8 cellular contexts compared by ENCODE assay signal in the genomic region with DNA sequence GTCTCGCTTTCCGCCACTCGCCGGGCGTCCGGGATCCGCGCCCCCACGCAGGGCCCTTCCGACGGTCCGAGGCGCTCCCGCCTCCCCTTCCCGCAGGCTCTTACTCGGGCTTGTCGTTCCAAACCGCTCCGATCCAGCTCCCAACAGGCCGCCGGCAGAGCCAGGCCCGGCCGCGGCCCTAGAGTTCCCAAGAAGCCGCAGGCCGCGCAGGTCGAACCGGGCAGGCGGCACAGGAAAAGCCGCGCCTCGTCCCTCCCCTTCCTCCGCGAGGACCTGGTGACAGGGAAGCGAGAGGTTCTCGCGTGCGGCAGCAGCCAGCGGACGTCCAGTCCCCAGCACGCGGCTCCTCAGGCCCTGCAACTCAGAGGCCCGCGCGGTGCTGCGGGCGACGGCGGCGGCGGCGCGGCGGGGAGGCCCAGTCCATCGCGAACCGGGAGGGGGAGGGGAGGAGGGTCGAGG. TPM values are rescaled to one million over a fixed set of nuclear protein-coding genes. Genes with fewer than 3 reads are reported as not detected.
A peak's percentile ranks its signal among the peaks of the same experiment; 100 is the strongest.
DNase-seq lines count a peak whose midpoint lies in the region; ATAC-seq and TF ChIP-seq lines count a peak whose summit lies in the region.

No MANE protein-coding gene starts in this region.

- POLR2A ChIA-PET in CD8-positive, alpha-beta T cell (lab: Charles Lee): interaction anchor here (0.7 to 2.7 kb wide), 33 partner anchors 8 to 869 kb away, joined by 3 to 28 read pairs (median 4); partner anchors contain the start of genes AP4S1, DTD2, HEATR5A and SCFD1

- no peaks in the 10 kb centered on the region for H3K9me3 Mint-ChIP-seq in CD8-positive, alpha-beta T cell

- H3K27ac Mint-ChIP-seq in CD8-positive, alpha-beta T cell: peak overlapping the region; percentile 100

- peak overlapping the region; percentile 94 for H3K27ac ChIP-seq in CD8-positive, alpha-beta T cell (ENCODE audit: low read depth, low read length)
- H3K27ac ChIP-seq in suprapubic skin: peak overlapping the region; percentile 100

- no peaks in the 10 kb centered on the region for H3K36me3 ChIP-seq in CD8-positive, alpha-beta T cell (ENCODE audit: insufficient read depth, low read length)
- H3K36me3 ChIP-seq in suprapubic skin: peaks cover 13% of the 10 kb centered on the region

- H3K9me3 ChIP-seq in CD8-positive, alpha-beta T cell (ENCODE audit: low read length): no peaks in the 10 kb centered on the region
- H3K9me3 ChIP-seq in suprapubic skin: no peaks in the 10 kb centered on the region

- no peak for DNase-seq in CD8-positive, alpha-beta T cell
- DNase-seq in astrocyte of the spinal cord (ENCODE audit: low read depth, low spot score) (peak; percentile 87), kidney glomerular epithelial cell (lab: John Stamatoyannopoulos, UW) (peak; percentile 81), suprapubic skin (ENCODE audit: low spot score in 2 of 2) (no peak), HK-2 (ENCODE audit: unreplicated experiment) (no peak), AG20443 (ENCODE audit: low spot score) (no peak)

- WGBS in suprapubic skin: no CpG with 5 or more reads among the region's 59 CpGs

- TF ChIP-seq CTCF in CD8-positive, alpha-beta T cell (IDR thresholded peaks at IDR 0.05): no peak
- TF ChIP-seq CTCF in astrocyte of the spinal cord (IDR thresholded peaks at IDR 0.05; ENCODE audit: low read depth, low read length) (no peak), suprapubic skin (IDR thresholded peaks at IDR 0.05) (no peak)

- in situ Hi-C loops in astrocyte of the spinal cord (cut with HindIII; ENCODE audit: low sequenced_read_pairs): no loop called here

- peaks cover 32% of the 10 kb centered on the region for H3K36me3 Mint-ChIP-seq in CD8-positive, alpha-beta T cell

- TF ChIP-seq EP300 in Ishikawa (IDR thresholded peaks at IDR 0.05; ENCODE audit: borderline replicate concordance) (no peak; the same call in 1 of the 2 replicates), suprapubic skin (IDR thresholded peaks at IDR 0.05) (no peak)

- intact Hi-C loops in CD8-positive, alpha-beta T cell (cut with DNase I, micrococcal nuclease): loop anchor here (1.0 to 10.0 kb wide), 12 partner anchors 35 to 870 kb away; partner anchors contain the start of genes AP4S1 (in 1 of the 2), ARHGAP5 (in 1 of the 2), DTD2 (in 1 of the 2) and HEATR5A (in 1 of the 2)

- H3K4me1 ChIP-seq in CD8-positive, alpha-beta T cell (ENCODE audit: insufficient read depth, low read length): peaks cover 36% of the 10 kb centered on the region
- H3K4me1 ChIP-seq in suprapubic skin: peaks cover 32% of the 10 kb centered on the region

- ATAC-seq in CD8-positive, alpha-beta T cell: peak; percentile 13
- ATAC-seq in GM21367 (IDR thresholded peaks at IDR 0.05; ENCODE audit: unreplicated experiment): peak; percentile 27

- H3K27me3 Mint-ChIP-seq in CD8-positive, alpha-beta T cell (ENCODE audit: low read depth): no peaks in the 10 kb centered on the region

- peak in 1 of 2 donors; percentile 48 for TF ChIP-seq POLR2A in suprapubic skin (IDR thresholded peaks at IDR 0.05)

- CTCF ChIA-PET in CD8-positive, alpha-beta T cell (lab: Charles Lee): interaction anchor here (0.7 to 2.6 kb wide), 11 partner anchors 11 to 585 kb away, joined by 3 to 16 read pairs (median 5); partner anchors contain the start of genes DTD2 and SCFD1

- H3K4me3 ChIP-seq in CD8-positive, alpha-beta T cell (ENCODE audit: low read depth, low read length): peak overlapping the region; percentile 74
- H3K4me3 ChIP-seq in astrocyte of the spinal cord (ENCODE audit: low read depth, low read length): peak overlapping the region; percentile 79
- peak overlapping the region; percentile 78 for H3K4me3 ChIP-seq in suprapubic skin

- peak overlapping the region; percentile 96 for H3K4me3 Mint-ChIP-seq in CD8-positive, alpha-beta T cell

- no peaks in the 10 kb centered on the region for H3K27me3 ChIP-seq in CD8-positive, alpha-beta T cell (ENCODE audit: insufficient read depth, low read length)
- H3K27me3 ChIP-seq in suprapubic skin: no peaks in the 10 kb centered on the region

- peaks cover 63% of the 10 kb centered on the region for H3K4me1 Mint-ChIP-seq in CD8-positive, alpha-beta T cell (ENCODE audit: low read depth)

- TF ChIP-seq RAD21 in Ishikawa (IDR thresholded peaks at IDR 0.05; ENCODE audit: low read depth): no peak

TF ChIP-seq in Ishikawa, 13 proteins besides CTCF, POLR2A, EP300 and RAD21:
- TF ChIP-seq YY1 (IDR thresholded peaks at IDR 0.05; ENCODE audit: low read depth): no peak
- 0 out of 2 replicates have a peak, but pooled peaks have one; percentile 17 for TF ChIP-seq USF1 (IDR thresholded peaks at IDR 0.05)
- TF ChIP-seq TEAD4 (IDR thresholded peaks at IDR 0.05): 0 out of 2 replicates have a peak, but pooled peaks have one; percentile 24
- peak; percentile 41; the same call in 1 of the 2 replicates for TF ChIP-seq TCF12 (IDR thresholded peaks at IDR 0.05; ENCODE audit: low read depth)
- TF ChIP-seq ZBTB7A (IDR thresholded peaks at IDR 0.05; ENCODE audit: low read depth): no peak
- TF ChIP-seq, protein P1, sequence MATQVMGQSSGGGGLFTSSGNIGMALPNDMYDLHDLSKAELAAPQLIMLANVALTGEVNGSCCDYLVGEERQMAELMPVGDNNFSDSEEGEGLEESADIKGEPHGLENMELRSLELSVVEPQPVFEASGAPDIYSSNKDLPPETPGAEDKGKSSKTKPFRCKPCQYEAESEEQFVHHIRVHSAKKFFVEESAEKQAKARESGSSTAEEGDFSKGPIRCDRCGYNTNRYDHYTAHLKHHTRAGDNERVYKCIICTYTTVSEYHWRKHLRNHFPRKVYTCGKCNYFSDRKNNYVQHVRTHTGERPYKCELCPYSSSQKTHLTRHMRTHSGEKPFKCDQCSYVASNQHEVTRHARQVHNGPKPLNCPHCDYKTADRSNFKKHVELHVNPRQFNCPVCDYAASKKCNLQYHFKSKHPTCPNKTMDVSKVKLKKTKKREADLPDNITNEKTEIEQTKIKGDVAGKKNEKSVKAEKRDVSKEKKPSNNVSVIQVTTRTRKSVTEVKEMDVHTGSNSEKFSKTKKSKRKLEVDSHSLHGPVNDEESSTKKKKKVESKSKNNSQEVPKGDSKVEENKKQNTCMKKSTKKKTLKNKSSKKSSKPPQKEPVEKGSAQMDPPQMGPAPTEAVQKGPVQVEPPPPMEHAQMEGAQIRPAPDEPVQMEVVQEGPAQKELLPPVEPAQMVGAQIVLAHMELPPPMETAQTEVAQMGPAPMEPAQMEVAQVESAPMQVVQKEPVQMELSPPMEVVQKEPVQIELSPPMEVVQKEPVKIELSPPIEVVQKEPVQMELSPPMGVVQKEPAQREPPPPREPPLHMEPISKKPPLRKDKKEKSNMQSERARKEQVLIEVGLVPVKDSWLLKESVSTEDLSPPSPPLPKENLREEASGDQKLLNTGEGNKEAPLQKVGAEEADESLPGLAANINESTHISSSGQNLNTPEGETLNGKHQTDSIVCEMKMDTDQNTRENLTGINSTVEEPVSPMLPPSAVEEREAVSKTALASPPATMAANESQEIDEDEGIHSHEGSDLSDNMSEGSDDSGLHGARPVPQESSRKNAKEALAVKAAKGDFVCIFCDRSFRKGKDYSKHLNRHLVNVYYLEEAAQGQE (IDR thresholded peaks at IDR 0.05; ENCODE audit: low read depth): no peak
- TF ChIP-seq TAF1 (IDR thresholded peaks at IDR 0.05; ENCODE audit: low read depth): peak; percentile 52
- no peak for TF ChIP-seq CREB1 (IDR thresholded peaks at IDR 0.05; ENCODE audit: low read depth)
- no peak for TF ChIP-seq NFIC (IDR thresholded peaks at IDR 0.05)

RNA-seq across cellular contexts. Expression of gene HECTD1, which starts 0.3 kb away (rescaled TPM):
- total RNA-seq in CD8-positive, alpha-beta T cell: 100 to 1,000 TPM; 148 to 152 TPM
- total RNA-seq in suprapubic skin: 100 to 1,000 TPM; 197 to 442 (median 271) TPM

Comparison
In these comparisons a context has a peak if more than half of its experiments do, and no peak if none do; other contexts are left out.
1. DNase-seq: peak in astrocyte of the spinal cord (single experiment) and kidney glomerular epithelial cell (single experiment); none in CD8-positive, alpha-beta T cell (0 of 7), suprapubic skin (0 of 2), HK-2 (single experiment) and AG20443 (single experiment).
2. Peak in every context shown above with its lines, with median percentiles within 50 percentile points of each other: H3K4me3 ChIP-seq.